Comparison of ENCODE assay signal across 1 cellular context in the genomic region with DNA sequence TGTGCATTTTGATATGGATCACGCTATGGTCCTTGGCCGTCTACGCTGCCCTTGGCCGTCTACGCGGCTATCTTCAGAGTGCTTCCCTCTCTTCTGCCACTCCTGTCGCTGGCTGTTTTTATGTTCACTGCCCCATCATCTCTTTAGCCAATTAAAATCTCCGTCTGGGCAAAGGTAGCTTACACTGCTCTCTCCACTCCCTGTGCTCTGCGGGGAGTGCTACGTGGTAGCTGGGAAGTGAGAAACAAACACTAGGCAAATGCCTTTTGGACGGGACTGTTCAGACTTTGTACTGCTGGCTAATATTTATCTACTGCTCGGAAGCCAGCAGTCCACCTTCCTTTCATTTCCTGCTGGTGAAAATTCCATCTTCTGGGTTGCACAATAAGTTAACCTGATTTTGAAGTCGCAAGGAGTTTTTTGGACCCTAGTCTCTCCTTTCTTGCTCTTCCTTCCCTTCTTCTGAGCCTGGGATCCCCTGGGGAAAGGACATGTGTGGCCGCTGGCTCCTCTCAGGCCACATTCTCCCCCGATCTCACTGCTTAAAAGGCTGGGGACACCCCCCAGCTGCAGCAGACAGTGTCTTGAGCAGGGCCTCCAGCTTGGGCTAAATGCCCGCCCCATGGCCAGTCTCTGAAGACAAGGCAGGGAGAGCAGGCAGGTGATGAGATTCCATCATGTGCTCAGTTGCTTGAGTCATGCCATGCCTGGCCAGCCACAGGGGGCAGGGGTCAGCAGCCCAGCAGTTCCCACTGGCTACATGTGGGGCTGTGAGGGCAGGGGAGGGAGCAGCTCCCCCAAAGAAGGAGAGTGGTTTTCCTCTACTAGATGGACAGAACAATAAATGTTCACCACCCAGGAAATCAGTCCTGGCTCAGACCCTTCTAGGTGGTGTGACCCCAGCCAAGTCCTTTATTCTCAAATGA.
TF ChIP-seq lines count a peak whose summit lies in the region.

No MANE protein-coding gene starts in this region.

TF ChIP-seq in HepG2, 621 proteins besides CTCF, POLR2A, EP300 and RAD21 (continued from another document and continues in another):
- TF ChIP-seq ZMYM2 (CRISPR knock-in tag; IDR thresholded peaks at IDR 0.05) (no peak), THYN1 (CRISPR knock-in tag; IDR thresholded peaks at IDR 0.05; ENCODE audit: borderline replicate concordance, low read depth) (no peak), ZSCAN31 (CRISPR knock-in tag; IDR thresholded peaks at IDR 0.05; ENCODE audit: low read depth) (no peak), THRA (CRISPR knock-in tag; IDR thresholded peaks at IDR 0.05; ENCODE audit: borderline replicate concordance) (peak; percentile 42; the same call in 1 of the 2 replicates), CBX2 (IDR thresholded peaks at IDR 0.05; ENCODE audit: low read depth, low read length) (no peak), CBX2 (CRISPR knock-in tag; IDR thresholded peaks at IDR 0.05; ENCODE audit: low read depth) (no peak), ZNF629 (CRISPR knock-in tag; conservative IDR thresholded peaks at IDR 0.05) (peak; percentile 56; the same call in 1 of the 2 replicates), ZNF101 (CRISPR knock-in tag; IDR thresholded peaks at IDR 0.05; ENCODE audit: borderline replicate concordance, low read depth) (no peak), ZNF788 (CRISPR knock-in tag; IDR thresholded peaks at IDR 0.05; ENCODE audit: borderline replicate concordance) (peak; percentile 66; the same call in 1 of the 2 replicates), REPIN1 (CRISPR knock-in tag; IDR thresholded peaks at IDR 0.05; ENCODE audit: borderline replicate concordance, low read depth) (peak; percentile 84; the same call in 1 of the 2 replicates), TFAP4 (IDR thresholded peaks at IDR 0.05; ENCODE audit: borderline replicate concordance, low read depth) (no peak), LBX2 (CRISPR knock-in tag; IDR thresholded peaks at IDR 0.05; ENCODE audit: borderline replicate concordance) (no peak), NCOR1 (IDR thresholded peaks at IDR 0.05; ENCODE audit: borderline replicate concordance, low read length) (peak; percentile 96), MAX (IDR thresholded peaks at IDR 0.05) (peak; percentile 83), MATR3 (CRISPR knock-in tag; IDR thresholded peaks at IDR 0.05) (no peak), ZNF597 (CRISPR knock-in tag; IDR thresholded peaks at IDR 0.05) (no peak), PHB2 (IDR thresholded peaks at IDR 0.05; ENCODE audit: partially characterized antibody) (no peak), AKAP8 (CRISPR knock-in tag; IDR thresholded peaks at IDR 0.05) (no peak), ZNF431 (CRISPR knock-in tag; IDR thresholded peaks at IDR 0.05; ENCODE audit: borderline replicate concordance, low read depth) (no peak), TBL1XR1 (IDR thresholded peaks at IDR 0.05; ENCODE audit: borderline replicate concordance, low read length, partially characterized antibody) (peak; percentile 57), NFATC3 (CRISPR knock-in tag; IDR thresholded peaks at IDR 0.05) (no peak), FOXK1 (CRISPR knock-in tag; IDR thresholded peaks at IDR 0.05; ENCODE audit: borderline replicate concordance, low read depth) (peak; percentile 35; the same call in 1 of the 2 replicates), ZNF878 (CRISPR knock-in tag; IDR thresholded peaks at IDR 0.05) (peak; percentile 81), ZNF30 (CRISPR knock-in tag; IDR thresholded peaks at IDR 0.05) (no peak), ZNF441 (CRISPR knock-in tag; IDR thresholded peaks at IDR 0.05; ENCODE audit: borderline replicate concordance) (no peak), ZNF772 (CRISPR knock-in tag; IDR thresholded peaks at IDR 0.05) (no peak), RFXANK (CRISPR knock-in tag; IDR thresholded peaks at IDR 0.05) (no peak; the same call in 1 of the 2 replicates), ZBTB7A (CRISPR knock-in tag; IDR thresholded peaks at IDR 0.05) (peak; percentile 54), FOXK2 (IDR thresholded peaks at IDR 0.05) (peak; percentile 52), HMG20B (CRISPR knock-in tag; conservative IDR thresholded peaks at IDR 0.05) (peak; percentile 64; the same call in 1 of the 2 replicates)
- TF ChIP-seq, protein P1, sequence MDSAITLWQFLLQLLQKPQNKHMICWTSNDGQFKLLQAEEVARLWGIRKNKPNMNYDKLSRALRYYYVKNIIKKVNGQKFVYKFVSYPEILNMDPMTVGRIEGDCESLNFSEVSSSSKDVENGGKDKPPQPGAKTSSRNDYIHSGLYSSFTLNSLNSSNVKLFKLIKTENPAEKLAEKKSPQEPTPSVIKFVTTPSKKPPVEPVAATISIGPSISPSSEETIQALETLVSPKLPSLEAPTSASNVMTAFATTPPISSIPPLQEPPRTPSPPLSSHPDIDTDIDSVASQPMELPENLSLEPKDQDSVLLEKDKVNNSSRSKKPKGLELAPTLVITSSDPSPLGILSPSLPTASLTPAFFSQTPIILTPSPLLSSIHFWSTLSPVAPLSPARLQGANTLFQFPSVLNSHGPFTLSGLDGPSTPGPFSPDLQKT (CRISPR knock-in tag; IDR thresholded peaks at IDR 0.05; ENCODE audit: borderline replicate concordance): no peak
- TF ChIP-seq, protein P2, sequence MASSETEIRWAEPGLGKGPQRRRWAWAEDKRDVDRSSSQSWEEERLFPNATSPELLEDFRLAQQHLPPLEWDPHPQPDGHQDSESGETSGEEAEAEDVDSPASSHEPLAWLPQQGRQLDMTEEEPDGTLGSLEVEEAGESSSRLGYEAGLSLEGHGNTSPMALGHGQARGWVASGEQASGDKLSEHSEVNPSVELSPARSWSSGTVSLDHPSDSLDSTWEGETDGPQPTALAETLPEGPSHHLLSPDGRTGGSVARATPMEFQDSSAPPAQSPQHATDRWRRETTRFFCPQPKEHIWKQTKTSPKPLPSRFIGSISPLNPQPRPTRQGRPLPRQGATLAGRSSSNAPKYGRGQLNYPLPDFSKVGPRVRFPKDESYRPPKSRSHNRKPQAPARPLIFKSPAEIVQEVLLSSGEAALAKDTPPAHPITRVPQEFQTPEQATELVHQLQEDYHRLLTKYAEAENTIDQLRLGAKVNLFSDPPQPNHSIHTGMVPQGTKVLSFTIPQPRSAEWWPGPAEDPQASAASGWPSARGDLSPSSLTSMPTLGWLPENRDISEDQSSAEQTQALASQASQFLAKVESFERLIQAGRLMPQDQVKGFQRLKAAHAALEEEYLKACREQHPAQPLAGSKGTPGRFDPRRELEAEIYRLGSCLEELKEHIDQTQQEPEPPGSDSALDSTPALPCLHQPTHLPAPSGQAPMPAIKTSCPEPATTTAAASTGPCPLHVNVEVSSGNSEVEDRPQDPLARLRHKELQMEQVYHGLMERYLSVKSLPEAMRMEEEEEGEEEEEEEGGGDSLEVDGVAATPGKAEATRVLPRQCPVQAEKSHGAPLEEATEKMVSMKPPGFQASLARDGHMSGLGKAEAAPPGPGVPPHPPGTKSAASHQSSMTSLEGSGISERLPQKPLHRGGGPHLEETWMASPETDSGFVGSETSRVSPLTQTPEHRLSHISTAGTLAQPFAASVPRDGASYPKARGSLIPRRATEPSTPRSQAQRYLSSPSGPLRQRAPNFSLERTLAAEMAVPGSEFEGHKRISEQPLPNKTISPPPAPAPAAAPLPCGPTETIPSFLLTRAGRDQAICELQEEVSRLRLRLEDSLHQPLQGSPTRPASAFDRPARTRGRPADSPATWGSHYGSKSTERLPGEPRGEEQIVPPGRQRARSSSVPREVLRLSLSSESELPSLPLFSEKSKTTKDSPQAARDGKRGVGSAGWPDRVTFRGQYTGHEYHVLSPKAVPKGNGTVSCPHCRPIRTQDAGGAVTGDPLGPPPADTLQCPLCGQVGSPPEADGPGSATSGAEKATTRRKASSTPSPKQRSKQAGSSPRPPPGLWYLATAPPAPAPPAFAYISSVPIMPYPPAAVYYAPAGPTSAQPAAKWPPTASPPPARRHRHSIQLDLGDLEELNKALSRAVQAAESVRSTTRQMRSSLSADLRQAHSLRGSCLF (CRISPR knock-in tag; IDR thresholded peaks at IDR 0.05; ENCODE audit: borderline replicate concordance): no peak
- TF ChIP-seq, protein P3, sequence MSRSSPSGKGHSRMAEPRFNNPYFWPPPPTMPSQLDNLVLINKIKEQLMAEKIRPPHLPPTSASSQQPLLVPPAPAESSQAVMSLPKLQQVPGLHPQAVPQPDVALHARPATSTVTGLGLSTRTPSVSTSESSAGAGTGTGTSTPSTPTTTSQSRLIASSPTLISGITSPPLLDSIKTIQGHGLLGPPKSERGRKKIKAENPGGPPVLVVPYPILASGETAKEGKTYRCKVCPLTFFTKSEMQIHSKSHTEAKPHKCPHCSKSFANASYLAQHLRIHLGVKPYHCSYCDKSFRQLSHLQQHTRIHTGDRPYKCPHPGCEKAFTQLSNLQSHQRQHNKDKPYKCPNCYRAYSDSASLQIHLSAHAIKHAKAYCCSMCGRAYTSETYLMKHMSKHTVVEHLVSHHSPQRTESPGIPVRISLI (CRISPR knock-in tag; IDR thresholded peaks at IDR 0.05; ENCODE audit: borderline replicate concordance): no peak
- TF ChIP-seq, protein P4, sequence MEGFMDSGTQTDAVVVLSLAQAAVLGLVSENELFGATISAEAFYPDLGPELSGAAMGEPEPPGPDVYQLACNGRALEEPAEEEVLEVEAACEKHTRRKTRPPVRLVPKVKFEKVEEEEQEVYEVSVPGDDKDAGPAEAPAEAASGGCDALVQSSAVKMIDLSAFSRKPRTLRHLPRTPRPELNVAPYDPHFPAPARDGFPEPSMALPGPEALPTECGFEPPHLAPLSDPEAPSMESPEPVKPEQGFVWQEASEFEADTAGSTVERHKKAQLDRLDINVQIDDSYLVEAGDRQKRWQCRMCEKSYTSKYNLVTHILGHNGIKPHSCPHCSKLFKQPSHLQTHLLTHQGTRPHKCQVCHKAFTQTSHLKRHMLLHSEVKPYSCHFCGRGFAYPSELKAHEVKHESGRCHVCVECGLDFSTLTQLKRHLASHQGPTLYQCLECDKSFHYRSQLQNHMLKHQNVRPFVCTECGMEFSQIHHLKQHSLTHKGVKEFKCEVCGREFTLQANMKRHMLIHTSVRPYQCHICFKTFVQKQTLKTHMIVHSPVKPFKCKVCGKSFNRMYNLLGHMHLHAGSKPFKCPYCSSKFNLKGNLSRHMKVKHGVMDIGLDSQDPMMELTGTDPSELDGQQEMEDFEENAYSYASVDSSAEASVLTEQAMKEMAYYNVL (CRISPR knock-in tag; IDR thresholded peaks at IDR 0.05; ENCODE audit: borderline replicate concordance): peak; percentile 93; the same call in 1 of the 2 replicates
- TF ChIP-seq, protein P5, sequence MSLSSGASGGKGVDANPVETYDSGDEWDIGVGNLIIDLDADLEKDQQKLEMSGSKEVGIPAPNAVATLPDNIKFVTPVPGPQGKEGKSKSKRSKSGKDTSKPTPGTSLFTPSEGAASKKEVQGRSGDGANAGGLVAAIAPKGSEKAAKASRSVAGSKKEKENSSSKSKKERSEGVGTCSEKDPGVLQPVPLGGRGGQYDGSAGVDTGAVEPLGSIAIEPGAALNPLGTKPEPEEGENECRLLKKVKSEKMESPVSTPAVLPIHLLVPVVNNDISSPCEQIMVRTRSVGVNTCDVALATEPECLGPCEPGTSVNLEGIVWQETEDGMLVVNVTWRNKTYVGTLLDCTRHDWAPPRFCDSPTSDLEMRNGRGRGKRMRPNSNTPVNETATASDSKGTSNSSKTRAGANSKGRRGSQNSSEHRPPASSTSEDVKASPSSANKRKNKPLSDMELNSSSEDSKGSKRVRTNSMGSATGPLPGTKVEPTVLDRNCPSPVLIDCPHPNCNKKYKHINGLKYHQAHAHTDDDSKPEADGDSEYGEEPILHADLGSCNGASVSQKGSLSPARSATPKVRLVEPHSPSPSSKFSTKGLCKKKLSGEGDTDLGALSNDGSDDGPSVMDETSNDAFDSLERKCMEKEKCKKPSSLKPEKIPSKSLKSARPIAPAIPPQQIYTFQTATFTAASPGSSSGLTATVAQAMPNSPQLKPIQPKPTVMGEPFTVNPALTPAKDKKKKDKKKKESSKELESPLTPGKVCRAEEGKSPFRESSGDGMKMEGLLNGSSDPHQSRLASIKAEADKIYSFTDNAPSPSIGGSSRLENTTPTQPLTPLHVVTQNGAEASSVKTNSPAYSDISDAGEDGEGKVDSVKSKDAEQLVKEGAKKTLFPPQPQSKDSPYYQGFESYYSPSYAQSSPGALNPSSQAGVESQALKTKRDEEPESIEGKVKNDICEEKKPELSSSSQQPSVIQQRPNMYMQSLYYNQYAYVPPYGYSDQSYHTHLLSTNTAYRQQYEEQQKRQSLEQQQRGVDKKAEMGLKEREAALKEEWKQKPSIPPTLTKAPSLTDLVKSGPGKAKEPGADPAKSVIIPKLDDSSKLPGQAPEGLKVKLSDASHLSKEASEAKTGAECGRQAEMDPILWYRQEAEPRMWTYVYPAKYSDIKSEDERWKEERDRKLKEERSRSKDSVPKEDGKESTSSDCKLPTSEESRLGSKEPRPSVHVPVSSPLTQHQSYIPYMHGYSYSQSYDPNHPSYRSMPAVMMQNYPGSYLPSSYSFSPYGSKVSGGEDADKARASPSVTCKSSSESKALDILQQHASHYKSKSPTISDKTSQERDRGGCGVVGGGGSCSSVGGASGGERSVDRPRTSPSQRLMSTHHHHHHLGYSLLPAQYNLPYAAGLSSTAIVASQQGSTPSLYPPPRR (CRISPR knock-in tag; IDR thresholded peaks at IDR 0.05; ENCODE audit: borderline replicate concordance): peak; percentile 35; the same call in 1 of the 2 replicates
